ENCODE assay signal across 17 cellular contexts in the genomic region with DNA sequence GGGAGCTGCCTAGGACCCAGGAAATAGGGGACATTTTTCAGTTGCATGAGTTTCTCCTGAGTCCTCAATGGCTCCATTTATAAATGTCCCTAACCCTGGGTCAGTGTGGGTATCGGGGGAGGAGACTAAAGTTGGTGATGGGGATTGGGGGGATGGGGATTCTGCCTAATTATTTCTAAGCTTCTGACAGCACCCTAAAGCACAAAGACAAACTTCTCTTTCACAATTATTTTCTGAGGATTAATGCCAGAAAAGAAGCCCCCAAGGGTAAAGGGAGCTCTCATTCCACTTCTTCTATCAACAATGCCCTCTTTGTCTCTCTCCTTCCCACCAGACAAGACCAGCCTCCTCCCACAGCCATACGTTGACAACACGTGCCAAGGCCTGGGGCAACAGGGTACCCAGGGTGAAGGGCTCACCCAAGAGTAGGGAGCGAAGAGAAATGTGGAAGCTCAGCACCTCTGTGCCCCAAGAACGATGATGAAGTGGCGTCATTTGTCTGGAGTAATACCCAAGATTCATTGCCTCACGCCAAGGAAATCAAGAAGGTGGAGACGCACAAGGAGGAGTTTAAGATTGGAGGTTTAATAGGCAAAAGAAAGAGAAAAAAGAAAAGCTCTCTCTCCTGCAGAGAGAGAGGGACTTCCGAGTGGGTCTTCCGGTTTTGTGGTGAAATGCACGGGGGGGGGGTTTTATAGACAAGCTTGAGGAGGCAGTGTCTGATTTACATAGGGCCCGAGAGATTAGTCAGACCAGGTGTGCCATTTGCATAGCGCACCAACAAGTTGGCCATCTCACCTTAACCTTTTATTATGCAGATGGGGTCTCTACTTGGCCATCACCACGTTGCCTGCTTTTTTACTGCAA. TPM values are rescaled to one million over a fixed set of nuclear protein-coding genes. Genes with fewer than 3 reads are reported as not detected.
DNase-seq lines count a peak whose midpoint lies in the region; ATAC-seq and TF ChIP-seq lines count a peak whose summit lies in the region.
"Had no signal": no experiment of that assay in that cellular context is flagged by ENCODE, and none has a peak within 500 bp of the region (broad histone marks: within the 10 kb centered on the region; RNA-seq: fewer than 3 reads in every experiment).

No MANE protein-coding gene starts in this region.

- DNase-seq in CD4-positive, CD25-positive, alpha-beta regulatory T cell: no peak
- DNase-seq in OCI-LY7 (ENCODE audit: low spot score) (peak; percentile 57), iPS DF 6.9 (ENCODE audit: low read depth, low spot score) (peak; percentile 92), SIG-M5 (lab: John Stamatoyannopoulos, UW) (no peak), NCI-H187 treated with DMSO at 0.1 percent for 48 hours (lab: John Stamatoyannopoulos, UW) (no peak)
- DNase-seq in activated effector memory CD4-positive, alpha-beta T cell treated with anti-CD3 and anti-CD28 coated beads, Interleukin-2, amount 50 U/mL, for 16 hours: no peak
- DNase-seq: activated CD4-positive, alpha-beta T cell treated with anti-CD3 and anti-CD28 coated beads for 1 hour; HCEC 1CT; immature natural killer cell; NCI-H226 had no signal

- no TSS peak for BruUV-seq in OCI-LY7 (replicated peaks; lab: Mats Ljungman, UMichigan)

- no peak for TF ChIP-seq CTCF in OCI-LY7 (conservative IDR thresholded peaks at IDR 0.05; ENCODE audit: low read length)

- peak overlapping the region; percentile 81 for H2AFZ ChIP-seq in OCI-LY7 (ENCODE audit: low read length)

- no peaks in the 10 kb centered on the region for H3K4me1 ChIP-seq in CD4-positive, CD25-positive, alpha-beta regulatory T cell (ENCODE audit: control insufficient read depth, insufficient read depth, low read length, poor library complexity, severe bottlenecking)
- peaks cover 16% of the 10 kb centered on the region for H3K4me1 ChIP-seq in ES-I3 (ENCODE audit: insufficient read depth, low read length)
- H3K4me1 ChIP-seq in OCI-LY7 (ENCODE audit: insufficient read depth, low read length, poor library complexity, severe bottlenecking): peaks cover 12% of the 10 kb centered on the region
- peaks cover 6% of the 10 kb centered on the region for H3K4me1 ChIP-seq in iPS DF 6.9 (ENCODE audit: control insufficient read depth, insufficient read depth, low read length)
- H3K4me1 ChIP-seq: right atrium auricular region, SJSA1 had no signal

- H3K9ac ChIP-seq in ES-I3 (ENCODE audit: low read depth, low read length): peak overlapping the region; percentile 23
- H3K9ac ChIP-seq: KMS-11 had no signal

- H3K27me3 ChIP-seq in CD4-positive, CD25-positive, alpha-beta regulatory T cell (ENCODE audit: control insufficient read depth, insufficient read depth, low read length): peaks cover 17% of the 10 kb centered on the region
- H3K27me3 ChIP-seq in iPS DF 6.9 (ENCODE audit: control insufficient read depth, insufficient read depth, low read length): no peaks in the 10 kb centered on the region
- H3K27me3 ChIP-seq: right atrium auricular region had no signal

- no peaks in the 10 kb centered on the region for H4K20me1 ChIP-seq in OCI-LY7 (ENCODE audit: insufficient read depth, low read length)

- WGBS in iPS DF 6.9 (ENCODE audit: insufficient coverage, insufficient read length): no CpG with 5 or more reads among the region's 14 CpGs

- intact Hi-C loops in OCI-LY7 (cut with micrococcal nuclease; ENCODE audit: unreplicated experiment): no loop called here

- no peak overlapping the region for H3K4me3 ChIP-seq in CD4-positive, CD25-positive, alpha-beta regulatory T cell (ENCODE audit: low read depth, low read length)
- peak overlapping the region; percentile 24 for H3K4me3 ChIP-seq in OCI-LY7 (ENCODE audit: low read depth, low read length, poor library complexity, severe bottlenecking)
- no peak overlapping the region for H3K4me3 ChIP-seq in iPS DF 6.9 (ENCODE audit: low read length)
- H3K4me3 ChIP-seq: right atrium auricular region, SJSA1 had no signal

- H3K79me2 ChIP-seq in OCI-LY7 (ENCODE audit: insufficient read depth, low read depth, low read length): no peaks in the 10 kb centered on the region

- CTCF ChIA-PET in OCI-LY7 (lab: Charles Lee; ENCODE audit: unreplicated experiment): no interaction called here

- H3K4me1 Mint-ChIP-seq in CD4-positive, CD25-positive, alpha-beta regulatory T cell: peaks cover 0 to 7% (median 2%) of the 10 kb centered on the region in 4 donors

- no peak for ATAC-seq in CD4-positive, CD25-positive, alpha-beta regulatory T cell (ENCODE audit: low read depth in 2 of 2)
- no peak for ATAC-seq in HG02763 (IDR thresholded peaks at IDR 0.05; ENCODE audit: unreplicated experiment)

- H3K9me3 ChIP-seq in CD4-positive, CD25-positive, alpha-beta regulatory T cell (ENCODE audit: control insufficient read depth in 2 of 2, low read length in 2 of 2): peaks cover 1 to 5% of the 10 kb centered on the region in 2 experiments
- peaks cover 7% of the 10 kb centered on the region for H3K9me3 ChIP-seq in ES-I3 (ENCODE audit: control insufficient read depth, insufficient read depth, low read length)
- peaks cover 6% of the 10 kb centered on the region; the same call in 1 of the 2 replicates for H3K9me3 ChIP-seq in OCI-LY7 (ENCODE audit: low read length)
- H3K9me3 ChIP-seq in iPS DF 6.9 (ENCODE audit: control insufficient read depth, insufficient read depth, low read length): no peaks in the 10 kb centered on the region; the same call in 1 of the 2 replicates
- H3K9me3 ChIP-seq: SJSA1 had no signal

- H3K9me2 ChIP-seq in OCI-LY7 (ENCODE audit: insufficient read depth, low read length): no peaks in the 10 kb centered on the region

- H3K36me3 Mint-ChIP-seq in CD4-positive, CD25-positive, alpha-beta regulatory T cell: no peaks in the 10 kb centered on the region

- peak overlapping the region in 3 of 4 donors; percentile 21 to 68 (median 49) for H3K4me3 Mint-ChIP-seq in CD4-positive, CD25-positive, alpha-beta regulatory T cell

- H3K9me3 Mint-ChIP-seq in CD4-positive, CD25-positive, alpha-beta regulatory T cell: peaks cover 0 to 5% (median 4%) of the 10 kb centered on the region in 7 donors

- H3K27ac Mint-ChIP-seq in CD4-positive, CD25-positive, alpha-beta regulatory T cell: peak overlapping the region in 1 of 3 donors; percentile 42
- H3K27ac Mint-ChIP-seq: immature natural killer cell had no signal

- no peak overlapping the region for H3K27ac ChIP-seq in CD4-positive, CD25-positive, alpha-beta regulatory T cell (ENCODE audit: insufficient read depth, low read length, poor library complexity, severe bottlenecking)
- H3K27ac ChIP-seq in OCI-LY7 (ENCODE audit: low read depth, low read length, poor library complexity, severe bottlenecking) (no peak overlapping the region), iPS DF 6.9 (ENCODE audit: low read length) (peak overlapping the region; percentile 97)
- H3K27ac ChIP-seq: KMS-11, right atrium auricular region, SJSA1 had no signal

- no peaks in the 10 kb centered on the region for H3K36me3 ChIP-seq in CD4-positive, CD25-positive, alpha-beta regulatory T cell (ENCODE audit: control insufficient read depth, insufficient read depth, low read length)
- H3K36me3 ChIP-seq in ES-I3 (ENCODE audit: insufficient read depth, low read length): peaks cover 2% of the 10 kb centered on the region; the same call in 1 of the 2 replicates
- no peaks in the 10 kb centered on the region for H3K36me3 ChIP-seq in OCI-LY7 (ENCODE audit: insufficient read depth, low read length)
- H3K36me3 ChIP-seq in iPS DF 6.9 (ENCODE audit: control insufficient read depth, insufficient read depth, low read length): 0 out of 2 replicates have a peak, but pooled peaks cover 2% of the 10 kb centered on the region
- H3K36me3 ChIP-seq: right atrium auricular region, SJSA1 had no signal

- H3K4me2 ChIP-seq in OCI-LY7 (ENCODE audit: low read length): peak overlapping the region; percentile 54
- H3K4me2 ChIP-seq: KMS-11 had no signal

- H3K27me3 Mint-ChIP-seq in CD4-positive, CD25-positive, alpha-beta regulatory T cell: peaks cover 46% of the 10 kb centered on the region

- POLR2A ChIA-PET in OCI-LY7 (lab: Charles Lee): interaction anchor here (0.6 to 1.7 kb wide), 4 partner anchors 12 to 1176 kb away, joined by 3 to 8 read pairs (median 6); a partner anchor contains a TSS

RNA-seq across cellular contexts. Expression of a gene that starts 14.5 kb away (rescaled TPM):
- 0.35 TPM for total RNA-seq in CD4-positive, CD25-positive, alpha-beta regulatory T cell
- polyA plus RNA-seq in CD4-positive, CD25-positive, alpha-beta regulatory T cell: 1 to 10 TPM in 3 of 4 donors, under 1 TPM in 1; 1.00 to 3.0 (median 1.5) TPM
- total RNA-seq in OCI-LY7 (2014; rRNA removed; shearing (Covaris generic)): not detected in 2 replicates
- total RNA-seq in OCI-LY7 (2022): not detected in 2 replicates
- total RNA-seq: cerebellum, right atrium auricular region, SJSA1 had no signal
- polyA plus RNA-seq: esophagus, immature natural killer cell had no signal

RNA-seq across cellular contexts. Expression of a gene that starts 24.5 kb away (rescaled TPM):
- total RNA-seq in CD4-positive, CD25-positive, alpha-beta regulatory T cell: 28.6 TPM
- polyA plus RNA-seq in CD4-positive, CD25-positive, alpha-beta regulatory T cell: 10 to 100 TPM; 21.3 to 32.6 (median 27.8) TPM
- 7.5 and 12.8 TPM in 2 replicates for total RNA-seq in OCI-LY7 (2014; rRNA removed; shearing (Covaris generic))
- 22.3 and 22.5 TPM in 2 replicates for total RNA-seq in OCI-LY7 (2022)

RNA-seq across cellular contexts. Expression of a gene that starts 32.0 kb away (rescaled TPM):
- not detected for total RNA-seq in CD4-positive, CD25-positive, alpha-beta regulatory T cell
- not detected for polyA plus RNA-seq in CD4-positive, CD25-positive, alpha-beta regulatory T cell
- 0.60 and 2.1 TPM in 2 replicates for total RNA-seq in OCI-LY7 (2014; rRNA removed; shearing (Covaris generic))
- 0.44 and 0.89 TPM in 2 replicates for total RNA-seq in OCI-LY7 (2022)
- total RNA-seq: SJSA1 had no signal
- polyA plus RNA-seq: immature natural killer cell had no signal

Comparison
In these comparisons a context has a peak if more than half of its experiments do, and no peak if none do; other contexts are left out.
1. DNase-seq: peak in OCI-LY7 (single experiment) and iPS DF 6.9 (single experiment); none in CD4-positive, CD25-positive, alpha-beta regulatory T cell (0 of 3), activated effector memory CD4-positive, alpha-beta T cell treated with anti-CD3 and anti-CD28 coated beads, Interleukin-2, amount 50 U/mL, for 16 hours (single experiment), SIG-M5 (single experiment) and NCI-H187 treated with DMSO at 0.1 percent for 48 hours (single experiment).